In genomic region chr10:98302711-98303365, GRCh38 we compare ENCODE assay signal across 29 cellular contexts. TPM values are rescaled to one million over a fixed set of nuclear protein-coding genes. Genes with fewer than 3 reads are reported as not detected.
DNase-seq lines count a peak whose midpoint lies in the region; ATAC-seq and TF ChIP-seq lines count a peak whose summit lies in the region.
"Had no signal": no experiment of that assay in that cellular context is flagged by ENCODE, and none has a peak within 500 bp of the region (broad histone marks: within the 10 kb centered on the region; RNA-seq: fewer than 3 reads in every experiment).

No MANE protein-coding gene starts in this region.

- POLR2A ChIA-PET in IMR-90 (lab: Charles Lee; ENCODE audit: unreplicated experiment), result no interaction called here

- H4K91ac ChIP-seq in IMR-90 (ENCODE audit: insufficient read depth, low read depth, low read length), result no peak overlapping the region

- TF ChIP-seq EP300 in gastroesophageal sphincter (IDR thresholded peaks at IDR 0.05), result no peak

- ATAC-seq in IMR-90 (ENCODE audit: low read depth), result peak; percentile 29; the same call in 1 of the 2 replicates
- peak; percentile 43 for ATAC-seq in gastroesophageal sphincter
- no peak for ATAC-seq in HG03196 (IDR thresholded peaks at IDR 0.05; ENCODE audit: unreplicated experiment)
- no peak for ATAC-seq in right lobe of liver
- ATAC-seq: naive thymus-derived CD4-positive, alpha-beta T cell had no signal

- no peak overlapping the region for H3K4ac ChIP-seq in IMR-90 (ENCODE audit: low read depth, low read length)

- H3K18ac ChIP-seq in IMR-90 (ENCODE audit: low read depth, low read length), result no peak overlapping the region

- H3K27ac ChIP-seq in IMR-90 (ENCODE audit: insufficient read depth, low read length), result no peak overlapping the region
- no peak overlapping the region for H3K27ac ChIP-seq in gastroesophageal sphincter
- no peak overlapping the region for H3K27ac ChIP-seq in right lobe of liver
- H3K27ac ChIP-seq: BLaER1 treated with 17β-estradiol and CSF1 and Interleukin-3, amounts not matched to agents 10 nM and 100 nM; dorsolateral prefrontal cortex; gastrocnemius medialis; neutrophil; Peyer's patch; tibial nerve had no signal

- H3K27me3 ChIP-seq in IMR-90 (ENCODE audit: control insufficient read depth, insufficient read depth, low read length) (peaks cover 24% of the 10 kb centered on the region), gastroesophageal sphincter (peaks cover 12% of the 10 kb centered on the region), right lobe of liver (peaks cover 0 to 5% of the 10 kb centered on the region in 2 donors)
- H3K27me3 ChIP-seq: BLaER1 treated with 17β-estradiol and CSF1 and Interleukin-3, amounts not matched to agents 10 nM and 100 nM; gastrocnemius medialis; Peyer's patch; tibial nerve had no signal

- no peak overlapping the region for H3K23ac ChIP-seq in IMR-90 (ENCODE audit: low read depth, low read length)

- 62% methylated on average over 2 of the region's 4 CpGs; no CpG with 5 or more reads in 1 of the 2 experiments for WGBS in IMR-90 (ENCODE audit: extremely low coverage in 2 of 2, insufficient read length in 1 of 2), 2 experiments
- WGBS in gastroesophageal sphincter (ENCODE audit: low coverage in 1 of 2), 2 donors, result 62% methylated on average over 2 to 3 of the region's 4 CpGs
- 56% methylated on average over 2 of the region's 4 CpGs for WGBS in right lobe of liver (ENCODE audit: insufficient coverage, low coverage, low lambda C conversion rate, missing lambda C conversion rate)

- H3K4me1 ChIP-seq in IMR-90 (ENCODE audit: control insufficient read depth, insufficient read depth, low read length) (0 out of 2 replicates have a peak, but pooled peaks cover 2% of the 10 kb centered on the region), gastroesophageal sphincter (peaks cover 0 to 10% (median 0%) of the 10 kb centered on the region in 3 donors), right lobe of liver (no peaks in the 10 kb centered on the region)
- H3K4me1 ChIP-seq: Peyer's patch, tibial nerve had no signal

- intact Hi-C loops in IMR-90 (cut with micrococcal nuclease) (no loop called here), right lobe of liver (cut with DNase I) (no loop called here)

- H3K9ac ChIP-seq in IMR-90 (ENCODE audit: low read depth, low read length), result no peak overlapping the region
- H3K9ac ChIP-seq: BLaER1 treated with 17β-estradiol and CSF1 and Interleukin-3, amounts not matched to agents 10 nM and 100 nM had no signal

- H2BK20ac ChIP-seq in IMR-90 (ENCODE audit: low read depth, low read length), result no peak overlapping the region

- H2AFZ ChIP-seq in IMR-90 (replicated peaks; ENCODE audit: low read length, poor library complexity), result no peak overlapping the region

- no peaks in the 10 kb centered on the region for H3K36me3 ChIP-seq in IMR-90 (ENCODE audit: control insufficient read depth, insufficient read depth, low read length)
- H3K36me3 ChIP-seq in gastroesophageal sphincter, result no peaks in the 10 kb centered on the region
- no peaks in the 10 kb centered on the region for H3K36me3 ChIP-seq in right lobe of liver
- H3K36me3 ChIP-seq: BLaER1 treated with 17β-estradiol and CSF1 and Interleukin-3, amounts not matched to agents 10 nM and 100 nM; gastrocnemius medialis; neutrophil; Peyer's patch; tibial nerve had no signal

- no peaks in the 10 kb centered on the region for H4K20me1 ChIP-seq in IMR-90 (ENCODE audit: insufficient read depth, low read length)
- H4K20me1 ChIP-seq: BLaER1 treated with 17β-estradiol and CSF1 and Interleukin-3, amounts not matched to agents 10 nM and 100 nM had no signal

- DNase-seq in COLO668 (lab: John Stamatoyannopoulos, UW; ENCODE audit: unreplicated experiment), result peak; percentile 16
- no peak for DNase-seq in IMR-90
- peak; percentile 14 for DNase-seq in mesenteric fat pad (ENCODE audit: low spot score)
- no peak for DNase-seq in KG1 (lab: John Stamatoyannopoulos, UW)
- no peak for DNase-seq in ureter (ENCODE audit: low spot score)
- DNase-seq in right lobe of liver, result no peak
- DNase-seq: activated CD4-positive, alpha-beta T cell treated with anti-CD3 and anti-CD28 coated beads, Interleukin-2, amount 10 ng/mL, durations not matched to agents 24 days and 14 days; amniotic stem cell; COR-L47; DMS79 treated with DMSO at 0.1 percent for 48 hours; gastrocnemius medialis; GF-D8; KBM-7; naive thymus-derived CD4-positive, alpha-beta T cell; NCI-H2029; NCI-H226; Peyer's patch; stimulated activated CD4-positive, alpha-beta T cell treated with anti-CD3 and anti-CD28 coated beads, Interleukin-15, amount 100 ng/mL, for 24 hours; stimulated activated CD4-positive, alpha-beta T cell treated with anti-CD3 and anti-CD28 coated beads, Interleukin-4, amount 100 ng/mL, for 4 hours; SW 1271; T1000 had no signal

- no peak overlapping the region for H2BK5ac ChIP-seq in IMR-90 (ENCODE audit: low read depth, low read length, poor library complexity, severe bottlenecking)

- H3K14ac ChIP-seq in IMR-90 (replicated peaks; ENCODE audit: low read depth, low read length), result no peak overlapping the region

- in situ Hi-C loops in IMR-90 (cut with MboI; ENCODE audit: low sequenced_read_pairs), result loop anchor here (5.0 to 10.0 kb wide), 2 partner anchors 56 to 138 kb away; no protein-coding TSS in a partner anchor

- H2BK15ac ChIP-seq in IMR-90 (ENCODE audit: low read depth, low read length), result no peak overlapping the region

- no peak for TF ChIP-seq RAD21 in IMR-90 (IDR thresholded peaks at IDR 0.05; ENCODE audit: low read length)

- H3K4me2 ChIP-seq in IMR-90 (ENCODE audit: low read depth, low read length), result no peak overlapping the region

- H3K9me3 ChIP-seq in IMR-90 (ENCODE audit: control insufficient read depth, insufficient read depth, low read length) (no peaks in the 10 kb centered on the region; the same call in 1 of the 2 replicates), gastroesophageal sphincter (no peaks in the 10 kb centered on the region), right lobe of liver (no peaks in the 10 kb centered on the region)
- H3K9me3 ChIP-seq: gastrocnemius medialis, neutrophil, Peyer's patch, tibial nerve had no signal

- H4K5ac ChIP-seq in IMR-90 (ENCODE audit: low read depth, low read length), result no peak overlapping the region

- 0 out of 2 replicates have a peak, but pooled peaks cover 3% of the 10 kb centered on the region for H3K9me1 ChIP-seq in IMR-90 (ENCODE audit: insufficient read depth, low read length)

- no TSS peak for BruUV-seq in IMR-90 (replicated peaks; lab: Mats Ljungman, UMichigan)

- CTCF ChIA-PET in IMR-90 (lab: Yijun Ruan, JAX), result interaction anchor here (1.3 kb wide), 1 partner anchor 13 kb away, joined by 3 read pairs; no protein-coding TSS in a partner anchor

- H2AK9ac ChIP-seq in IMR-90 (replicated peaks; ENCODE audit: low read depth, low read length, poor library complexity), result no peak overlapping the region

- no peak overlapping the region for H4K8ac ChIP-seq in IMR-90 (ENCODE audit: low read depth in 2 of 2, low read length in 2 of 2)

- TF ChIP-seq POLR2A in IMR-90 (IDR thresholded peaks at IDR 0.05; ENCODE audit: low read depth, low read length) (no peak), gastroesophageal sphincter (IDR thresholded peaks at IDR 0.05) (no peak), right lobe of liver (IDR thresholded peaks at IDR 0.05) (no peak)

- no peak for TF ChIP-seq CTCF in IMR-90 (conservative IDR thresholded peaks at IDR 0.05; ENCODE audit: low read depth, low read length)
- TF ChIP-seq CTCF in gastroesophageal sphincter (IDR thresholded peaks at IDR 0.05), result no peak
- TF ChIP-seq CTCF in right lobe of liver (IDR thresholded peaks at IDR 0.05), result no peak

- H2AK5ac ChIP-seq in IMR-90 (ENCODE audit: low read depth, low read length), result no peak overlapping the region

- dilution Hi-C loops in IMR-90 (cut with HindIII; ENCODE audit: low sequenced_read_pairs, unreplicated experiment), result no loop called here

- no peaks in the 10 kb centered on the region for H3K79me1 ChIP-seq in IMR-90 (ENCODE audit: low read depth in 1 of 2, low read length in 2 of 2)

- no peak overlapping the region for H2BK120ac ChIP-seq in IMR-90 (ENCODE audit: low read depth, low read length)

- H3K4me3 ChIP-seq in IMR-90 (ENCODE audit: insufficient read depth, low read depth, low read length) (no peak overlapping the region), gastroesophageal sphincter (no peak overlapping the region), right lobe of liver (no peak overlapping the region)
- H3K4me3 ChIP-seq: BLaER1 treated with 17β-estradiol and CSF1 and Interleukin-3, amounts not matched to agents 10 nM and 100 nM; dorsolateral prefrontal cortex; gastrocnemius medialis; Peyer's patch; tibial nerve had no signal

- no peak overlapping the region for H3K56ac ChIP-seq in IMR-90 (ENCODE audit: extremely low read depth, insufficient read depth, low read length)

TF ChIP-seq in IMR-90, 13 proteins besides CTCF, POLR2A, EP300 and RAD21:
- TF ChIP-seq SMC3 (IDR thresholded peaks at IDR 0.05; ENCODE audit: low read depth, low read length), result no peak
- no peak for TF ChIP-seq RCOR1 (IDR thresholded peaks at IDR 0.05; ENCODE audit: insufficient replicate concordance, low read length)
- TF ChIP-seq CEBPB (IDR thresholded peaks at IDR 0.05; ENCODE audit: low read depth, low read length), result no peak
- TF ChIP-seq MAZ (IDR thresholded peaks at IDR 0.05; ENCODE audit: borderline replicate concordance, low read depth, low read length), result no peak
- TF ChIP-seq USF2 (IDR thresholded peaks at IDR 0.05; ENCODE audit: low read depth, low read length), result no peak
- TF ChIP-seq MXI1 (IDR thresholded peaks at IDR 0.05; ENCODE audit: borderline replicate concordance, low read depth, low read length), result no peak
- no peak for TF ChIP-seq FOS (IDR thresholded peaks at IDR 0.05; ENCODE audit: low read depth, low read length)
- no peak for TF ChIP-seq RFX5 (IDR thresholded peaks at IDR 0.05; ENCODE audit: low read depth, low read length)
- no peak for TF ChIP-seq NFE2L2 (IDR thresholded peaks at IDR 0.05; ENCODE audit: low read depth, low read length)
TF ChIP-seq in IMR-90: peak in this region for 0.

RNA-seq across cellular contexts. Expression of gene LOXL4, which starts 34.8 kb away (rescaled TPM):
- 17.5 and 20.8 TPM in 2 replicates for total RNA-seq in IMR-90 (2012; rRNA removed)
- polyA plus RNA-seq in IMR-90 (2012; rRNA removed), result 24.9 and 26.7 TPM in 2 replicates
- polyA plus RNA-seq in IMR-90 (2012; cell fraction: cytosol; rRNA removed), result 26.8 and 38.4 TPM in 2 replicates
- polyA plus RNA-seq in IMR-90 (2012; cell fraction: nucleus; rRNA removed; ENCODE audit: low replicate concordance), result 30.8 and 37.2 TPM in 2 replicates
- total RNA-seq in gastroesophageal sphincter, result 10 to 100 TPM; 10.6 to 20.7 (median 16.3) TPM
- 39.6 TPM for total RNA-seq in mesenteric fat pad
- 3.0 TPM for total RNA-seq in ureter
- 10 to 100 TPM in 3 of 6 experiments, 1 to 10 TPM in 1, under 1 TPM in 2; 0.51 to 33.4 (median 10.8) TPM for total RNA-seq in right lobe of liver
- total RNA-seq: activated CD4-positive, alpha-beta T cell treated with anti-CD3 and anti-CD28 coated beads, Interleukin-2, amount 10 ng/mL, durations not matched to agents 24 days and 14 days; activated CD8-positive, alpha-beta memory T cell treated with anti-CD3 and anti-CD28 coated beads for 36 hours; MCF 10A; naive thymus-derived CD4-positive, alpha-beta T cell had no signal
- polyA plus RNA-seq: naive thymus-derived CD4-positive, alpha-beta T cell had no signal

Comparison
In these comparisons a context has a peak if more than half of its experiments do, and no peak if none do; other contexts are left out.
1. DNase-seq: peak in COLO668 (single experiment) and mesenteric fat pad (single experiment); none in IMR-90 (single experiment), KG1 (single experiment), ureter (single experiment) and right lobe of liver (0 of 3).
2. ATAC-seq: peak in IMR-90 (single experiment) and gastroesophageal sphincter (single experiment); none in HG03196 (single experiment) and right lobe of liver (0 of 4).